ENCODE assay signal across 1 cellular context in the genomic region with DNA sequence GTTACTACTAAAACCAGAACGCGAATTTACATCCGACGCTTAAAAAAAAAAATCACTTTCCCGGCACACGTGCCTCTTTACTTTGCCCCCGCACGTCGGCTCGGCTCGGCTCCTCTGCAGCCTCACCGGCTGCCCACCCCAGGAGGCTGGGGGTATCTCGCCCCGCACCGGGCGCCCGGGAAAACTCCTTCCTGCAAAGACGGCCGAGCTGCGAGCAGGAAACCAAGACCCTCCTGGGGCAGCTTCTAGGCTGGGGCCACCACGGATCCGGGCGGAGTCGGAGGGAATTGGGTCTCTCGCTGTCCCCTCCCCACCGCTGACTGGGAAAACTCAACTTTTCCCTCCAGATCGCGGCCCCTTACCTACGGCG.
TF ChIP-seq lines count a peak whose summit lies in the region.

No MANE protein-coding gene starts in this region.

TF ChIP-seq in K562, 482 proteins besides CTCF, POLR2A, EP300 and RAD21:
- TF ChIP-seq SAP30 (IDR thresholded peaks at IDR 0.05; ENCODE audit: borderline replicate concordance, insufficient read depth, low read depth, low read length, poor library complexity, severe bottlenecking): peak; percentile 42
- no peak for TF ChIP-seq TARDBP (IDR thresholded peaks at IDR 0.05)
TF ChIP-seq in K562: peak in this region for 1.
